ENCODE assay signal across 10 cellular contexts in the genomic region with DNA sequence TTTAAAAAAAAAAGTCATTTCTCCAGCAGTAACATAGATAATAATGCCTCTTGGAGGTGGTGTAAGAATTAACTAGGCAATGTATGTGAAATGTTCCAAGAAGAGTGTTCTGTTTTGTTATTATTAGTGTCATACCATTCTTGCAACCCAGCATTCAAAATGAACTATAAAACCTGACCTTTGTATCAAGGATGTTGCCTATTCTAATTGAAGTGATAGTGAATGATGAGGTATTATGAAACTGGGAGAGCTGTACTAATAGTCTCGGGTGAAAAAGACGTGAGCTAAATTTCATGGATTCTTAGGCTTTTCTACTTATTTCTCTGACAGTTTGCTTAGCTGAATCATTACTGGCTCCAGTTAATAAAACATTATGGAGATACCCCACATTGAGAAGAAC.
"Had no signal": no experiment of that assay in that cellular context is flagged by ENCODE, and none has a peak within 500 bp of the region (broad histone marks: within the 10 kb centered on the region; RNA-seq: fewer than 3 reads in every experiment).

No MANE protein-coding gene starts in this region.

- H3K36me3 ChIP-seq: HAP-1 had no signal

- H3K9me3 ChIP-seq: HAP-1 had no signal

- H2AFZ ChIP-seq: GM23248 had no signal

- H3K4me1 ChIP-seq: HAP-1 had no signal

- ATAC-seq: HCT116, K562 had no signal

- H3K9ac ChIP-seq: GM23248 had no signal

- H3K27ac ChIP-seq: GM23248, HL-60 had no signal

- H3K4me3 ChIP-seq: GM23248, HAP-1, K562 had no signal

- DNase-seq: GM23248, GOT3, H7, HFFc6, IMR-90, KG1 had no signal

- FAIRE-seq: K562 had no signal
